ENCODE assay signal across 30 cellular contexts in genomic region chr4:107710493-107711459, GRCh38. TPM values are rescaled to one million over a fixed set of nuclear protein-coding genes. Genes with fewer than 3 reads are reported as not detected.
DNase-seq lines count a peak whose midpoint lies in the region; ATAC-seq, FAIRE-seq and TF ChIP-seq lines count a peak whose summit lies in the region.
"Had no signal": no experiment of that assay in that cellular context is flagged by ENCODE, and none has a peak within 500 bp of the region (broad histone marks: within the 10 kb centered on the region; RNA-seq: fewer than 3 reads in every experiment).

No MANE protein-coding gene starts in this region.

- no peaks in the 10 kb centered on the region for H4K20me1 ChIP-seq in endothelial cell of umbilical vein (replicated peaks; ENCODE audit: control insufficient read depth, extremely low read depth, insufficient read depth, low read length)

- peak overlapping the region; percentile 79 for H3K4me2 ChIP-seq in endothelial cell of umbilical vein (ENCODE audit: insufficient read depth, low read length)
- H3K4me2 ChIP-seq: SK-N-SH had no signal

- H3K4me1 ChIP-seq in endothelial cell of umbilical vein (ENCODE audit: control insufficient read depth, extremely low read depth, insufficient read depth, low read length): peaks cover 20% of the 10 kb centered on the region

- H2AFZ ChIP-seq in endothelial cell of umbilical vein (ENCODE audit: low read depth, low read length): no peak overlapping the region

- TF ChIP-seq CTCF in WERI-Rb-1 (IDR thresholded peaks at IDR 0.05; ENCODE audit: low read depth, low read length): no peak
- TF ChIP-seq CTCF in endothelial cell of umbilical vein (IDR thresholded peaks at IDR 0.05; ENCODE audit: extremely low read depth in 1 of 2, insufficient read depth in 1 of 2, low read depth in 1 of 2, low read length in 2 of 2): no peak

- CTCF ChIA-PET in activated CD4-positive, alpha-beta T cell treated with anti-CD3 and anti-CD28 coated beads for 36 hours (lab: Charles Lee): interaction anchor here (1.9 kb wide), 1 partner anchor 27 kb away, joined by 6 read pairs; no protein-coding TSS in a partner anchor
- CTCF ChIA-PET in endothelial cell of umbilical vein (lab: Charles Lee): interaction anchor here (0.6 to 1.7 kb wide), 3 partner anchors 10 to 231 kb away, joined by 3 to 12 read pairs (median 4); partner anchors contain the start of gene PAPSS1

- no peaks in the 10 kb centered on the region for H3K27me3 Mint-ChIP-seq in activated CD4-positive, alpha-beta T cell treated with anti-CD3 and anti-CD28 coated beads, Interleukin-2, amount 10 ng/mL, durations not matched to agents 24 days and 14 days
- no peaks in the 10 kb centered on the region for H3K27me3 Mint-ChIP-seq in activated CD4-positive, alpha-beta T cell treated with anti-CD3 and anti-CD28 coated beads for 36 hours
- H3K27me3 Mint-ChIP-seq: activated CD4-positive, alpha-beta T cell treated with anti-CD3 and anti-CD28 coated beads, Interleukin-2, amount 10 ng/mL, durations not matched to agents 7 days and 5 days; CD8-positive, alpha-beta memory T cell; naive thymus-derived CD8-positive, alpha-beta T cell; T-helper 17 cell had no signal

- intact Hi-C loops in activated CD4-positive, alpha-beta T cell treated with anti-CD3 and anti-CD28 coated beads, Interleukin-2, amount 10 ng/mL, durations not matched to agents 24 days and 14 days (cut with micrococcal nuclease): no loop called here
- intact Hi-C loops in activated CD4-positive, alpha-beta T cell treated with anti-CD3 and anti-CD28 coated beads for 36 hours (cut with DNase I, micrococcal nuclease): no loop called here
- intact Hi-C loops in endothelial cell of umbilical vein (cut with micrococcal nuclease): loop anchor here (1.0 kb wide), 2 partner anchors 10 to 11 kb away; partner anchors contain the start of gene PAPSS1

- H3K27ac ChIP-seq in WERI-Rb-1: peak overlapping the region; percentile 17; the same call in 1 of the 2 replicates
- H3K27ac ChIP-seq in endothelial cell of umbilical vein (ENCODE audit: insufficient read depth, low read depth, low read length): peak overlapping the region; percentile 65
- H3K27ac ChIP-seq: ovary, transverse colon had no signal

- no TSS peak for BruUV-seq in endothelial cell of umbilical vein (replicated peaks; lab: Mats Ljungman, UMichigan)

- H3K4me3 ChIP-seq in WERI-Rb-1 (ENCODE audit: low read depth, low read length): no peak overlapping the region
- peak overlapping the region in 1 of 3 experiments; percentile 14 for H3K4me3 ChIP-seq in endothelial cell of umbilical vein (replicated peaks in 1 of 3; ENCODE audit: insufficient read depth in 1 of 3, low read depth in 1 of 3, low read length in 3 of 3)
- H3K4me3 ChIP-seq: HAP-1, MG63, ovary, spleen, stomach, transverse colon had no signal

- peak overlapping the region; percentile 37 for H3K9ac ChIP-seq in endothelial cell of umbilical vein (replicated peaks; ENCODE audit: extremely low read depth, insufficient read depth, low read length)
- H3K9ac ChIP-seq: SK-N-SH had no signal

- peaks cover 26% of the 10 kb centered on the region for H3K9me3 Mint-ChIP-seq in activated CD4-positive, alpha-beta T cell treated with anti-CD3 and anti-CD28 coated beads, Interleukin-2, amount 10 ng/mL, durations not matched to agents 24 days and 14 days
- H3K9me3 Mint-ChIP-seq in activated CD4-positive, alpha-beta T cell treated with anti-CD3 and anti-CD28 coated beads for 36 hours (ENCODE audit: low read depth): peaks cover 21% of the 10 kb centered on the region
- H3K9me3 Mint-ChIP-seq in stimulated activated effector memory CD8-positive, alpha-beta T cell treated with anti-CD3 and anti-CD28 coated beads, Interleukin-12 subunit alpha, Interleukin-12 subunit beta, amount 100 ng/mL, for 72 hours: peaks cover 5% of the 10 kb centered on the region

- H3K4me1 Mint-ChIP-seq in activated CD4-positive, alpha-beta T cell treated with anti-CD3 and anti-CD28 coated beads, Interleukin-2, amount 10 ng/mL, durations not matched to agents 24 days and 14 days: peaks cover 9% of the 10 kb centered on the region
- peaks cover 14% of the 10 kb centered on the region for H3K4me1 Mint-ChIP-seq in activated CD4-positive, alpha-beta T cell treated with anti-CD3 and anti-CD28 coated beads for 36 hours
- peaks cover 16% of the 10 kb centered on the region for H3K4me1 Mint-ChIP-seq in stimulated activated effector memory CD8-positive, alpha-beta T cell treated with anti-CD3 and anti-CD28 coated beads, Interleukin-12 subunit alpha, Interleukin-12 subunit beta, amount 100 ng/mL, for 72 hours

- H3K27me3 ChIP-seq in WERI-Rb-1 (ENCODE audit: insufficient read depth, low read depth, severe bottlenecking) (no peaks in the 10 kb centered on the region), endothelial cell of umbilical vein (ENCODE audit: control insufficient read depth in 2 of 2, insufficient read depth in 2 of 2, low read length in 2 of 2) (no peaks in the 10 kb centered on the region)
- H3K27me3 ChIP-seq: MG63, ovary, spleen, stomach, transverse colon had no signal

- POLR2A ChIA-PET in activated CD4-positive, alpha-beta T cell treated with anti-CD3 and anti-CD28 coated beads for 36 hours (lab: Charles Lee): interaction anchor here (0.5 kb wide), 1 partner anchor 1731 kb away, joined by 3 read pairs; no protein-coding TSS in a partner anchor
- POLR2A ChIA-PET in endothelial cell of umbilical vein (lab: Charles Lee): interaction anchor here (1.0 kb wide), 1 partner anchor 9 kb away, joined by 3 read pairs; the partner anchor contains the start of gene PAPSS1

- H3K9me3 ChIP-seq in WERI-Rb-1 (ENCODE audit: severe bottlenecking) (peaks cover 13% of the 10 kb centered on the region), endothelial cell of umbilical vein (replicated peaks; ENCODE audit: control insufficient read depth, insufficient read depth, low read length) (no peaks in the 10 kb centered on the region)
- H3K9me3 ChIP-seq: MG63 had no signal

- peak; percentile 75 for FAIRE-seq in endothelial cell of umbilical vein (lab: Jason Lieb, UNC)
- FAIRE-seq: frontal cortex, GM18507 had no signal

- TF ChIP-seq POLR2A in endothelial cell of umbilical vein (IDR thresholded peaks at IDR 0.05; ENCODE audit: low read depth, low read length): no peak

- H3K36me3 ChIP-seq in WERI-Rb-1 (peaks cover 57% of the 10 kb centered on the region), endothelial cell of umbilical vein (ENCODE audit: control insufficient read depth in 2 of 2, extremely low read depth in 1 of 2, insufficient read depth in 2 of 2, low read length in 2 of 2) (no peaks in the 10 kb centered on the region)
- H3K36me3 ChIP-seq: HAP-1, MG63, ovary had no signal

- H3K27ac Mint-ChIP-seq in activated CD4-positive, alpha-beta T cell treated with anti-CD3 and anti-CD28 coated beads, Interleukin-2, amount 10 ng/mL, durations not matched to agents 24 days and 14 days: peak overlapping the region; percentile 7
- H3K27ac Mint-ChIP-seq in activated CD4-positive, alpha-beta T cell treated with anti-CD3 and anti-CD28 coated beads for 36 hours: no peak overlapping the region
- peak overlapping the region; percentile 60 for H3K27ac Mint-ChIP-seq in stimulated activated effector memory CD8-positive, alpha-beta T cell treated with anti-CD3 and anti-CD28 coated beads, Interleukin-12 subunit alpha, Interleukin-12 subunit beta, amount 100 ng/mL, for 72 hours
- H3K27ac Mint-ChIP-seq: activated CD4-positive, alpha-beta T cell treated with anti-CD3 and anti-CD28 coated beads, Interleukin-2, amount 10 ng/mL, durations not matched to agents 7 days and 5 days; naive thymus-derived CD8-positive, alpha-beta T cell; T-helper 17 cell had no signal

- H3K79me2 ChIP-seq in endothelial cell of umbilical vein (ENCODE audit: control insufficient read depth, insufficient read depth, low read length): peaks cover 46% of the 10 kb centered on the region

- H3K36me3 Mint-ChIP-seq in activated CD4-positive, alpha-beta T cell treated with anti-CD3 and anti-CD28 coated beads, Interleukin-2, amount 10 ng/mL, durations not matched to agents 24 days and 14 days (ENCODE audit: low read depth): peaks cover 15% of the 10 kb centered on the region
- peaks cover 26% of the 10 kb centered on the region for H3K36me3 Mint-ChIP-seq in activated CD4-positive, alpha-beta T cell treated with anti-CD3 and anti-CD28 coated beads for 36 hours (ENCODE audit: low read depth)
- H3K36me3 Mint-ChIP-seq in stimulated activated effector memory CD8-positive, alpha-beta T cell treated with anti-CD3 and anti-CD28 coated beads, Interleukin-12 subunit alpha, Interleukin-12 subunit beta, amount 100 ng/mL, for 72 hours: no peaks in the 10 kb centered on the region

- no peak for DNase-seq in activated CD4-positive, alpha-beta T cell treated with anti-CD3 and anti-CD28 coated beads, Interleukin-2, amount 10 ng/mL, durations not matched to agents 24 days and 14 days
- DNase-seq in activated CD4-positive, alpha-beta T cell treated with anti-CD3 and anti-CD28 coated beads for 36 hours: no peak
- DNase-seq in WERI-Rb-1: no peak
- no peak for DNase-seq in endothelial cell of umbilical vein (ENCODE audit: low read depth, low spot score)
- DNase-seq in stimulated activated effector memory CD8-positive, alpha-beta T cell treated with anti-CD3 and anti-CD28 coated beads, Interleukin-12 subunit alpha, Interleukin-12 subunit beta, amount 100 ng/mL, for 72 hours (ENCODE audit: low spot score in 2 of 2): no peak
- DNase-seq in COR-L47 (lab: John Stamatoyannopoulos, UW): no peak
- DNase-seq: activated CD4-positive, alpha-beta T cell treated with anti-CD3 and anti-CD28 coated beads, Interleukin-2, amount 10 ng/mL, durations not matched to agents 7 days and 5 days; CD8-positive, alpha-beta memory T cell; cerebellar nuclear complex; hippocampal formation; left ventricle myocardium superior; MG63; midbrain; naive thymus-derived CD8-positive, alpha-beta T cell; NCI-H1417; NCI-H2081 treated with DMSO at 0.1 percent for 48 hours; NCI-H345; ovary; retina; SK-N-SH; spleen; stimulated activated CD4-positive, alpha-beta T cell treated with anti-CD3 and anti-CD28 coated beads, Interleukin-4, amount 100 ng/mL, for 1 hour; stomach; T-helper 17 cell; transverse colon had no signal

- no peak for ATAC-seq in activated CD4-positive, alpha-beta T cell treated with anti-CD3 and anti-CD28 coated beads for 36 hours
- ATAC-seq in stimulated activated effector memory CD8-positive, alpha-beta T cell treated with anti-CD3 and anti-CD28 coated beads, Interleukin-12 subunit alpha, Interleukin-12 subunit beta, amount 100 ng/mL, for 72 hours: no peak
- no peak for ATAC-seq in HG02642 (IDR thresholded peaks at IDR 0.05; ENCODE audit: poor library complexity, unreplicated experiment)
- ATAC-seq in GM18520 (IDR thresholded peaks at IDR 0.05; ENCODE audit: unreplicated experiment): no peak
- ATAC-seq: left ventricle myocardium superior; naive thymus-derived CD8-positive, alpha-beta T cell; T-helper 17 cell had no signal

- dilution Hi-C loops in endothelial cell of umbilical vein (cut with MboI; ENCODE audit: extremely low pct_ligation_motif_present, low sequenced_read_pairs): no loop called here

- no peak overlapping the region for H3K4me3 Mint-ChIP-seq in activated CD4-positive, alpha-beta T cell treated with anti-CD3 and anti-CD28 coated beads, Interleukin-2, amount 10 ng/mL, durations not matched to agents 24 days and 14 days
- no peak overlapping the region for H3K4me3 Mint-ChIP-seq in activated CD4-positive, alpha-beta T cell treated with anti-CD3 and anti-CD28 coated beads for 36 hours
- H3K4me3 Mint-ChIP-seq in stimulated activated effector memory CD8-positive, alpha-beta T cell treated with anti-CD3 and anti-CD28 coated beads, Interleukin-12 subunit alpha, Interleukin-12 subunit beta, amount 100 ng/mL, for 72 hours: no peak overlapping the region
- H3K4me3 Mint-ChIP-seq: activated CD4-positive, alpha-beta T cell treated with anti-CD3 and anti-CD28 coated beads, Interleukin-2, amount 10 ng/mL, durations not matched to agents 7 days and 5 days; CD8-positive, alpha-beta memory T cell; naive thymus-derived CD8-positive, alpha-beta T cell; T-helper 17 cell had no signal

- H3K9me1 ChIP-seq in endothelial cell of umbilical vein (replicated peaks; ENCODE audit: control insufficient read depth, extremely low read depth, insufficient read depth, low read length): no peaks in the 10 kb centered on the region

RNA-seq across cellular contexts. Expression of gene PAPSS1, which starts 9.3 kb away (rescaled TPM):
- total RNA-seq in activated CD4-positive, alpha-beta T cell treated with anti-CD3 and anti-CD28 coated beads, Interleukin-2, amount 10 ng/mL, durations not matched to agents 24 days and 14 days: 31.1 and 31.2 TPM in 2 replicates
- total RNA-seq in activated CD4-positive, alpha-beta T cell treated with anti-CD3 and anti-CD28 coated beads for 36 hours: 10 to 100 TPM; 31.0 to 37.6 TPM
- total RNA-seq in endothelial cell of umbilical vein: 69.6 and 72.0 TPM in 2 replicates
- 65.4 and 77.2 TPM in 2 replicates for polyA plus RNA-seq in endothelial cell of umbilical vein
- polyA plus RNA-seq in endothelial cell of umbilical vein (2011; cell fraction: cytosol; rRNA removed): 72.1 and 74.3 TPM in 2 replicates
- polyA plus RNA-seq in endothelial cell of umbilical vein (2011; cell fraction: nucleus; rRNA removed): 69.3 and 83.3 TPM in 2 replicates
- polyA plus RNA-seq in endothelial cell of umbilical vein (2012): 63.6 and 76.1 TPM in 2 replicates
- polyA minus RNA-seq in endothelial cell of umbilical vein: 100 and 101 TPM in 2 replicates
- 13.7 TPM for polyA minus RNA-seq in endothelial cell of umbilical vein (2011; cell fraction: cytosol; rRNA and poly(A)+ RNA removed)
- polyA minus RNA-seq in endothelial cell of umbilical vein (2011; cell fraction: nucleus; rRNA and poly(A)+ RNA removed): 46.2 and 54.0 TPM in 2 replicates
